In genomic region chr12:66062280-66062605, GRCh38 we compare ENCODE assay signal across 15 cellular contexts.
DNase-seq lines count a peak whose midpoint lies in the region; ATAC-seq, FAIRE-seq and TF ChIP-seq lines count a peak whose summit lies in the region.
"Had no signal": no experiment of that assay in that cellular context is flagged by ENCODE, and none has a peak within 500 bp of the region (broad histone marks: within the 10 kb centered on the region; RNA-seq: fewer than 3 reads in every experiment).

No MANE protein-coding gene starts in this region.

- H3K27ac ChIP-seq in GM23338 (ENCODE audit: low read depth) (peak overlapping the region; percentile 69), neural progenitor cell (no peak overlapping the region)
- H3K27ac ChIP-seq: C4-2B had no signal

- TF ChIP-seq CTCF in GM23338 (conservative IDR thresholded peaks at IDR 0.05; ENCODE audit: low read depth in 2 of 2) (no peak), WTC11 (IDR thresholded peaks at IDR 0.05) (no peak), fibroblast of mammary gland (conservative IDR thresholded peaks at IDR 0.05; ENCODE audit: control insufficient read depth, insufficient read depth, low read depth, low read length) (no peak), neural progenitor cell (IDR thresholded peaks at IDR 0.05) (no peak)

- H3K9me3 ChIP-seq in neural progenitor cell (ENCODE audit: low read depth) = no peaks in the 10 kb centered on the region

- H3K4me1 Mint-ChIP-seq in GM23338 (peaks cover 38% of the 10 kb centered on the region), WTC11 (peaks cover 52% of the 10 kb centered on the region), neural progenitor cell (peaks cover 76% of the 10 kb centered on the region), T-cell (peaks cover 16 to 19% (median 17%) of the 10 kb centered on the region in 3 donors)

- H3K4me1 ChIP-seq in GM23338 (ENCODE audit: insufficient read depth) (peaks cover 49% of the 10 kb centered on the region), neural progenitor cell (peaks cover 12% of the 10 kb centered on the region)

- H3K36me3 Mint-ChIP-seq in GM23338 (ENCODE audit: low read depth) (no peaks in the 10 kb centered on the region), WTC11 (no peaks in the 10 kb centered on the region), neural progenitor cell (no peaks in the 10 kb centered on the region), T-cell (no peaks in the 10 kb centered on the region)

- H3K27me3 Mint-ChIP-seq in GM23338 (ENCODE audit: insufficient read depth, low read depth, poor library complexity) = peaks cover 5% of the 10 kb centered on the region
- H3K27me3 Mint-ChIP-seq in WTC11 (ENCODE audit: low read depth) = no peaks in the 10 kb centered on the region
- H3K27me3 Mint-ChIP-seq in neural progenitor cell (ENCODE audit: insufficient read depth, low read depth) = peaks cover 7% of the 10 kb centered on the region
- peaks cover 13 to 20% of the 10 kb centered on the region in 2 donors for H3K27me3 Mint-ChIP-seq in T-cell

- no peak overlapping the region for H3K9ac ChIP-seq in neural progenitor cell

- no peaks in the 10 kb centered on the region for H3K27me3 ChIP-seq in GM23338 (ENCODE audit: insufficient read depth)
- no peaks in the 10 kb centered on the region for H3K27me3 ChIP-seq in neural progenitor cell

- ATAC-seq in GM23338 = no peak
- ATAC-seq in WTC11 = no peak
- ATAC-seq in T-cell (replicated peaks in 1 of 4) = no peak

- H3F3A ChIP-seq in GM23338 (replicated peaks; ENCODE audit: low read depth) (no peaks in the 10 kb centered on the region; the same call in 1 of the 2 replicates), neural progenitor cell (ENCODE audit: low read depth) (no peaks in the 10 kb centered on the region)

- H3K4me3 ChIP-seq in GM23338 (peak overlapping the region; percentile 14; the same call in 1 of the 2 replicates), fibroblast of mammary gland (ENCODE audit: control insufficient read depth, low read depth, low read length) (no peak overlapping the region), neural progenitor cell (no peak overlapping the region)

- H3K4me2 ChIP-seq in GM23338 (peak overlapping the region; percentile 54), neural progenitor cell (peak overlapping the region; percentile 64)

- H3K4me3 Mint-ChIP-seq in GM23338 (peak overlapping the region; percentile 52; the same call in 2 of the 3 replicates), WTC11 (peak overlapping the region; percentile 59), neural progenitor cell (no peak overlapping the region), T-cell (no peak overlapping the region)

- POLR2A ChIA-PET in WTC11 (lab: Charles Lee) = no interaction called here
- POLR2A ChIA-PET in T-cell (lab: Charles Lee) = no interaction called here

- H3K79me2 ChIP-seq in GM23338 (replicated peaks; ENCODE audit: insufficient read depth) = no peaks in the 10 kb centered on the region
- H3K79me2 ChIP-seq in neural progenitor cell (ENCODE audit: low read depth) = no peaks in the 10 kb centered on the region

- H3K27ac Mint-ChIP-seq in GM23338 (peak overlapping the region; percentile 53; the same call in 1 of the 2 replicates), WTC11 (peak overlapping the region; percentile 88), neural progenitor cell (no peak overlapping the region), T-cell (no peak overlapping the region)

- H4K20me1 ChIP-seq in GM23338 (replicated peaks; ENCODE audit: insufficient read depth) (no peaks in the 10 kb centered on the region), neural progenitor cell (ENCODE audit: low read depth) (no peaks in the 10 kb centered on the region)

- no peaks in the 10 kb centered on the region for H3K9me2 ChIP-seq in GM23338 (ENCODE audit: insufficient read depth)

- DNase-seq in GM23338 (ENCODE audit: low spot score) (no peak), WTC11 (ENCODE audit: low spot score) (no peak), fibroblast of mammary gland (ENCODE audit: low read depth) (peak; percentile 39), neural progenitor cell (ENCODE audit: low spot score) (no peak), germinal center (ENCODE audit: low spot score) (no peak), frontal cortex (ENCODE audit: low spot score in 2 of 2) (no peak), NCI-H2029 treated with DMSO at 0.1 percent for 48 hours (lab: John Stamatoyannopoulos, UW) (no peak), T-cell (no peak)
- DNase-seq: HCEC 1CT, KBM-7, NCI-H1436 treated with DMSO at 0.1 percent for 48 hours, NCI-H2081, NCI-H748 treated with DMSO at 0.1 percent for 48 hours had no signal

- CTCF ChIA-PET in WTC11 (lab: Charles Lee) (no interaction called here), T-cell (lab: Charles Lee) (no interaction called here)

- H3K36me3 ChIP-seq in GM23338 (ENCODE audit: insufficient read depth) = no peaks in the 10 kb centered on the region
- H3K36me3 ChIP-seq in neural progenitor cell = no peaks in the 10 kb centered on the region

- H2AFZ ChIP-seq in GM23338 (no peak overlapping the region), neural progenitor cell (replicated peaks) (no peak overlapping the region)

- no peaks in the 10 kb centered on the region for H3K9me3 Mint-ChIP-seq in GM23338
- H3K9me3 Mint-ChIP-seq in WTC11 = no peaks in the 10 kb centered on the region
- peaks cover 2% of the 10 kb centered on the region for H3K9me3 Mint-ChIP-seq in neural progenitor cell
- H3K9me3 Mint-ChIP-seq in T-cell = no peaks in the 10 kb centered on the region

- FAIRE-seq in frontal cortex (lab: Jason Lieb, UNC) = no peak
- FAIRE-seq: GM12892 had no signal

TF ChIP-seq in GM23338, 12 proteins besides CTCF, POLR2A, EP300 and RAD21 (continues in another document):
- TF ChIP-seq STAT1 (IDR thresholded peaks at IDR 0.05; ENCODE audit: unreplicated experiment) (no peak), ZNF331 (CRISPR knock-in tag; IDR thresholded peaks at IDR 0.05; ENCODE audit: low read depth) (no peak), CREB1 (CRISPR knock-in tag; IDR thresholded peaks at IDR 0.05; ENCODE audit: low read depth) (no peak)

TF ChIP-seq in WTC11, 78 proteins besides CTCF, POLR2A, EP300 and RAD21:
- TF ChIP-seq ZNF425 (CRISPR knock-in tag; conservative IDR thresholded peaks at IDR 0.05) (no peak), GTF2I (CRISPR knock-in tag; conservative IDR thresholded peaks at IDR 0.05) (no peak), RELA (CRISPR knock-in tag; IDR thresholded peaks at IDR 0.05; ENCODE audit: borderline replicate concordance) (no peak), NFATC4 (CRISPR knock-in tag; IDR thresholded peaks at IDR 0.05) (no peak), FOXJ3 (CRISPR knock-in tag; IDR thresholded peaks at IDR 0.05; ENCODE audit: borderline replicate concordance) (no peak), ARID4B (CRISPR knock-in tag; IDR thresholded peaks at IDR 0.05; ENCODE audit: borderline replicate concordance) (no peak), ZMAT4 (CRISPR knock-in tag; IDR thresholded peaks at IDR 0.05) (no peak)

Comparison
In these comparisons a context has a peak if more than half of its experiments do, and no peak if none do; other contexts are left out.
1. H3K27ac Mint-ChIP-seq: peak in GM23338 (single experiment) and WTC11 (single experiment); none in neural progenitor cell (single experiment) and T-cell (0 of 2).
2. H3K4me3 Mint-ChIP-seq: peak in GM23338 (single experiment) and WTC11 (single experiment); none in neural progenitor cell (single experiment) and T-cell (0 of 3).